ENCODE assay signal across 19 cellular contexts in genomic region chr20:2691127-2691526, GRCh38. TPM values are rescaled to one million over a fixed set of nuclear protein-coding genes. Genes with fewer than 3 reads are reported as not detected.
A peak's percentile ranks its signal among the peaks of the same experiment; 100 is the strongest.
DNase-seq lines count a peak whose midpoint lies in the region; ATAC-seq and TF ChIP-seq lines count a peak whose summit lies in the region.
"Had no signal": no experiment of that assay in that cellular context is flagged by ENCODE, and none has a peak within 500 bp of the region (broad histone marks: within the 10 kb centered on the region; RNA-seq: fewer than 3 reads in every experiment).

No MANE protein-coding gene starts in this region.

- TF ChIP-seq CTCF in CD14-positive monocyte (IDR thresholded peaks at IDR 0.05) = no peak

- no peak overlapping the region for H3K4me3 ChIP-seq in CD8-positive, alpha-beta memory T cell (ENCODE audit: low read length)
- H3K4me3 ChIP-seq: GM12878, PC-9 had no signal

- peaks cover 74 to 88% (median 76%) of the 10 kb centered on the region in 3 donors for H3K27me3 Mint-ChIP-seq in CD14-positive monocyte (ENCODE audit: low read depth in 3 of 3)
- peaks cover 24 to 37% of the 10 kb centered on the region in 2 donors for H3K27me3 Mint-ChIP-seq in CD8-positive, alpha-beta memory T cell
- peaks cover 58% of the 10 kb centered on the region for H3K27me3 Mint-ChIP-seq in activated naive CD8-positive, alpha-beta T cell treated with anti-CD3 and anti-CD28 coated beads, Interleukin-2, amount 10 ng/mL, durations not matched to agents 7 days and 5 days
- peaks cover 18 to 20% of the 10 kb centered on the region in 2 donors for H3K27me3 Mint-ChIP-seq in natural killer cell treated with Interleukin-12 subunit alpha and Interleukin-12 subunit beta and Interleukin-15 and Interleukin-18, amount 100 ng/mL, for 72 hours

- no peaks in the 10 kb centered on the region for H3K9me3 ChIP-seq in CD8-positive, alpha-beta memory T cell (ENCODE audit: low read length)
- H3K9me3 ChIP-seq: prostate gland, transverse colon had no signal

- POLR2A ChIA-PET in CD8-positive, alpha-beta memory T cell (lab: Charles Lee) = no interaction called here
- POLR2A ChIA-PET in activated naive CD8-positive, alpha-beta T cell treated with anti-CD3 and anti-CD28 coated beads, Interleukin-2, amount 10 ng/mL, durations not matched to agents 7 days and 5 days (lab: Charles Lee) = no interaction called here
- POLR2A ChIA-PET in HEK293T (lab: Yijun Ruan, JAX) = no interaction called here

- DNase-seq in CD14-positive monocyte (ENCODE audit: low spot score) = no peak
- DNase-seq in CD8-positive, alpha-beta memory T cell = no peak
- DNase-seq in activated naive CD8-positive, alpha-beta T cell treated with anti-CD3 and anti-CD28 coated beads, Interleukin-2, amount 10 ng/mL, durations not matched to agents 7 days and 5 days = no peak
- no peak for DNase-seq in natural killer cell treated with Interleukin-12 subunit alpha and Interleukin-12 subunit beta and Interleukin-15 and Interleukin-18, amount 100 ng/mL, for 72 hours (ENCODE audit: low spot score)
- DNase-seq in DMS153 treated with DMSO at 0.1 percent for 48 hours (lab: John Stamatoyannopoulos, UW; ENCODE audit: unreplicated experiment) = no peak
- no peak for DNase-seq in HEK293T (ENCODE audit: extremely low spot score)
- DNase-seq: activated CD4-positive, CD25-positive, alpha-beta regulatory T cell treated with anti-CD3 and anti-CD28 coated beads, Interleukin-2, amount 50 U/mL, for 72 hours; central memory CD4-positive, alpha-beta T cell; EL; midbrain; NCI-H187; NCI-H510A treated with DMSO at 0.1 percent for 48 hours; PC-9; transverse colon had no signal

- peaks cover 0 to 20% (median 12%) of the 10 kb centered on the region in 7 donors for H3K9me3 Mint-ChIP-seq in CD14-positive monocyte
- H3K9me3 Mint-ChIP-seq in CD8-positive, alpha-beta memory T cell = no peaks in the 10 kb centered on the region
- H3K9me3 Mint-ChIP-seq in activated naive CD8-positive, alpha-beta T cell treated with anti-CD3 and anti-CD28 coated beads, Interleukin-2, amount 10 ng/mL, durations not matched to agents 7 days and 5 days = no peaks in the 10 kb centered on the region
- H3K9me3 Mint-ChIP-seq in natural killer cell treated with Interleukin-12 subunit alpha and Interleukin-12 subunit beta and Interleukin-15 and Interleukin-18, amount 100 ng/mL, for 72 hours = no peaks in the 10 kb centered on the region

- no peaks in the 10 kb centered on the region for H3K36me3 ChIP-seq in CD8-positive, alpha-beta memory T cell (ENCODE audit: insufficient read depth, low read length)
- H3K36me3 ChIP-seq: prostate gland, transverse colon had no signal

- ATAC-seq in activated naive CD8-positive, alpha-beta T cell treated with anti-CD3 and anti-CD28 coated beads, Interleukin-2, amount 10 ng/mL, durations not matched to agents 7 days and 5 days (ENCODE audit: low read depth) = no peak
- no peak for ATAC-seq in natural killer cell treated with Interleukin-12 subunit alpha and Interleukin-12 subunit beta and Interleukin-15 and Interleukin-18, amount 100 ng/mL, for 72 hours
- no peak for ATAC-seq in GM18505 (IDR thresholded peaks at IDR 0.05; ENCODE audit: unreplicated experiment)
- no peak for ATAC-seq in HG03175 (IDR thresholded peaks at IDR 0.05; ENCODE audit: unreplicated experiment)
- ATAC-seq: GM12878 had no signal

- CTCF ChIA-PET in CD8-positive, alpha-beta memory T cell (lab: Charles Lee) = no interaction called here
- CTCF ChIA-PET in HEK293T (lab: Yijun Ruan, JAX) = no interaction called here

- intact Hi-C loops in CD14-positive monocyte (cut with micrococcal nuclease) = no loop called here

- H3K4me1 Mint-ChIP-seq in CD14-positive monocyte = peaks cover 13% of the 10 kb centered on the region
- peaks cover 27 to 35% (median 29%) of the 10 kb centered on the region in 3 donors for H3K4me1 Mint-ChIP-seq in CD8-positive, alpha-beta memory T cell
- peaks cover 22% of the 10 kb centered on the region for H3K4me1 Mint-ChIP-seq in activated naive CD8-positive, alpha-beta T cell treated with anti-CD3 and anti-CD28 coated beads, Interleukin-2, amount 10 ng/mL, durations not matched to agents 7 days and 5 days
- H3K4me1 Mint-ChIP-seq in natural killer cell treated with Interleukin-12 subunit alpha and Interleukin-12 subunit beta and Interleukin-15 and Interleukin-18, amount 100 ng/mL, for 72 hours (ENCODE audit: low read depth in 2 of 2) = peaks cover 39 to 42% of the 10 kb centered on the region in 2 donors

- no peak overlapping the region for H3K27ac ChIP-seq in CD8-positive, alpha-beta memory T cell (ENCODE audit: low read depth, low read length)
- H3K27ac ChIP-seq: C4-2B, PC-9 had no signal

- peaks cover 18% of the 10 kb centered on the region for H3K4me1 ChIP-seq in CD8-positive, alpha-beta memory T cell (ENCODE audit: insufficient read depth, low read length)

- peak overlapping the region; percentile 92 to 99 for H3K4me3 Mint-ChIP-seq in CD14-positive monocyte
- H3K4me3 Mint-ChIP-seq in CD8-positive, alpha-beta memory T cell = peak overlapping the region; percentile 74 to 97 (median 92)
- peak overlapping the region; percentile 77 for H3K4me3 Mint-ChIP-seq in activated naive CD8-positive, alpha-beta T cell treated with anti-CD3 and anti-CD28 coated beads, Interleukin-2, amount 10 ng/mL, durations not matched to agents 7 days and 5 days
- peak overlapping the region; percentile 93 for H3K4me3 Mint-ChIP-seq in natural killer cell treated with Interleukin-12 subunit alpha and Interleukin-12 subunit beta and Interleukin-15 and Interleukin-18, amount 100 ng/mL, for 72 hours

- H3K27me3 ChIP-seq in CD8-positive, alpha-beta memory T cell (ENCODE audit: insufficient read depth, low read length, poor library complexity, severe bottlenecking) = peaks cover 18% of the 10 kb centered on the region

- H3K36me3 Mint-ChIP-seq in CD14-positive monocyte = peaks cover 4 to 15% of the 10 kb centered on the region in 2 donors
- H3K36me3 Mint-ChIP-seq in CD8-positive, alpha-beta memory T cell = peaks cover 0 to 2% (median 1%) of the 10 kb centered on the region in 3 donors
- no peaks in the 10 kb centered on the region for H3K36me3 Mint-ChIP-seq in activated naive CD8-positive, alpha-beta T cell treated with anti-CD3 and anti-CD28 coated beads, Interleukin-2, amount 10 ng/mL, durations not matched to agents 7 days and 5 days
- no peaks in the 10 kb centered on the region for H3K36me3 Mint-ChIP-seq in natural killer cell treated with Interleukin-12 subunit alpha and Interleukin-12 subunit beta and Interleukin-15 and Interleukin-18, amount 100 ng/mL, for 72 hours

- no peak overlapping the region for H3K27ac Mint-ChIP-seq in CD14-positive monocyte
- peak overlapping the region in 5 of 8 donors; percentile 72 to 94 (median 84) for H3K27ac Mint-ChIP-seq in CD8-positive, alpha-beta memory T cell
- H3K27ac Mint-ChIP-seq in activated naive CD8-positive, alpha-beta T cell treated with anti-CD3 and anti-CD28 coated beads, Interleukin-2, amount 10 ng/mL, durations not matched to agents 7 days and 5 days = no peak overlapping the region
- H3K27ac Mint-ChIP-seq in natural killer cell treated with Interleukin-12 subunit alpha and Interleukin-12 subunit beta and Interleukin-15 and Interleukin-18, amount 100 ng/mL, for 72 hours = peak overlapping the region; percentile 51 to 76

- TF ChIP-seq POLR2A in GM18505 (IDR thresholded peaks at IDR 0.05; ENCODE audit: borderline replicate concordance, extremely low read depth, insufficient read depth, insufficient read length) = no peak

TF ChIP-seq in HEK293T, 16 proteins besides CTCF, POLR2A, EP300 and RAD21:
- TF ChIP-seq LEF1 (IDR thresholded peaks at IDR 0.05; ENCODE audit: borderline replicate concordance) (no peak), HDGF (IDR thresholded peaks at IDR 0.05; ENCODE audit: borderline replicate concordance) (no peak), FOXA1 (IDR thresholded peaks at IDR 0.05) (no peak), L3MBTL2 (conservative IDR thresholded peaks at IDR 0.05) (no peak), SP1 (IDR thresholded peaks at IDR 0.05) (no peak), CTBP1 (IDR thresholded peaks at IDR 0.05; ENCODE audit: borderline replicate concordance) (no peak), ARNT (IDR thresholded peaks at IDR 0.05) (no peak), NFRKB (IDR thresholded peaks at IDR 0.05) (no peak), TARDBP (IDR thresholded peaks at IDR 0.05) (no peak), FOXK2 (IDR thresholded peaks at IDR 0.05) (no peak)
- TF ChIP-seq, protein P1, sequence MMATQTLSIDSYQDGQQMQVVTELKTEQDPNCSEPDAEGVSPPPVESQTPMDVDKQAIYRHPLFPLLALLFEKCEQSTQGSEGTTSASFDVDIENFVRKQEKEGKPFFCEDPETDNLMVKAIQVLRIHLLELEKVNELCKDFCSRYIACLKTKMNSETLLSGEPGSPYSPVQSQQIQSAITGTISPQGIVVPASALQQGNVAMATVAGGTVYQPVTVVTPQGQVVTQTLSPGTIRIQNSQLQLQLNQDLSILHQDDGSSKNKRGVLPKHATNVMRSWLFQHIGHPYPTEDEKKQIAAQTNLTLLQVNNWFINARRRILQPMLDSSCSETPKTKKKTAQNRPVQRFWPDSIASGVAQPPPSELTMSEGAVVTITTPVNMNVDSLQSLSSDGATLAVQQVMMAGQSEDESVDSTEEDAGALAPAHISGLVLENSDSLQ (IDR thresholded peaks at IDR 0.05) = no peak

RNA-seq across cellular contexts. Expression of gene EBF4, which starts 1.5 kb away (rescaled TPM):
- polyA plus RNA-seq in CD14-positive monocyte = not detected
- total RNA-seq in CD8-positive, alpha-beta memory T cell = under 1 TPM; 0.66 to 0.92 TPM
- polyA plus RNA-seq in CD8-positive, alpha-beta memory T cell = 2.0 TPM
- 1 to 10 TPM in 1 of 2 experiments, under 1 TPM in 1; 0.99 to 2.4 TPM for total RNA-seq in activated naive CD8-positive, alpha-beta T cell treated with anti-CD3 and anti-CD28 coated beads, Interleukin-2, amount 10 ng/mL, durations not matched to agents 7 days and 5 days
- 10 to 100 TPM; 14.8 to 31.4 TPM for total RNA-seq in natural killer cell treated with Interleukin-12 subunit alpha and Interleukin-12 subunit beta and Interleukin-15 and Interleukin-18, amount 100 ng/mL, for 72 hours
- polyA plus RNA-seq: GM12878 had no signal

RNA-seq across cellular contexts. Expression of gene IDH3B, which starts 27.1 kb away (rescaled TPM):
- polyA plus RNA-seq in CD14-positive monocyte = 100 to 1,000 TPM; 102 to 103 TPM
- 100 to 1,000 TPM; 138 to 145 TPM for total RNA-seq in CD8-positive, alpha-beta memory T cell
- 107 TPM for polyA plus RNA-seq in CD8-positive, alpha-beta memory T cell
- 10 to 100 TPM; 95.8 to 96.7 TPM for total RNA-seq in activated naive CD8-positive, alpha-beta T cell treated with anti-CD3 and anti-CD28 coated beads, Interleukin-2, amount 10 ng/mL, durations not matched to agents 7 days and 5 days
- 100 to 1,000 TPM; 114 to 120 TPM for total RNA-seq in natural killer cell treated with Interleukin-12 subunit alpha and Interleukin-12 subunit beta and Interleukin-15 and Interleukin-18, amount 100 ng/mL, for 72 hours

RNA-seq across cellular contexts. Expression of gene NOP56, which starts 38.7 kb away (rescaled TPM):
- 10 to 100 TPM; 27.3 to 33.1 TPM for polyA plus RNA-seq in CD14-positive monocyte
- 100 to 1,000 TPM; 888 to 920 TPM for total RNA-seq in CD8-positive, alpha-beta memory T cell
- polyA plus RNA-seq in CD8-positive, alpha-beta memory T cell = 106 TPM
- total RNA-seq in activated naive CD8-positive, alpha-beta T cell treated with anti-CD3 and anti-CD28 coated beads, Interleukin-2, amount 10 ng/mL, durations not matched to agents 7 days and 5 days = 100 to 1,000 TPM; 322 to 330 TPM
- total RNA-seq in natural killer cell treated with Interleukin-12 subunit alpha and Interleukin-12 subunit beta and Interleukin-15 and Interleukin-18, amount 100 ng/mL, for 72 hours = 100 to 1,000 TPM; 424 to 981 TPM

Comparison
In these comparisons a context has a peak if more than half of its experiments do, and no peak if none do; other contexts are left out.
1. H3K27ac Mint-ChIP-seq: peak in CD8-positive, alpha-beta memory T cell (5 of 8) and natural killer cell treated with Interleukin-12 subunit alpha and Interleukin-12 subunit beta and Interleukin-15 and Interleukin-18, amount 100 ng/mL, for 72 hours (2 of 2); none in CD14-positive monocyte (0 of 7) and activated naive CD8-positive, alpha-beta T cell treated with anti-CD3 and anti-CD28 coated beads, Interleukin-2, amount 10 ng/mL, durations not matched to agents 7 days and 5 days (single experiment).
2. RNA of gene EBF4, which starts 1.5 kb away (total RNA-seq): 14.8 to 31.4 TPM in natural killer cell treated with Interleukin-12 subunit alpha and Interleukin-12 subunit beta and Interleukin-15 and Interleukin-18, amount 100 ng/mL, for 72 hours; 0.99 to 2.4 TPM in activated naive CD8-positive, alpha-beta T cell treated with anti-CD3 and anti-CD28 coated beads, Interleukin-2, amount 10 ng/mL, durations not matched to agents 7 days and 5 days and 0.66 to 0.92 TPM in CD8-positive, alpha-beta memory T cell; every median in the first group is over 4 times any median in the second.
3. Peak in every context shown above with its lines, with median percentiles within 50 percentile points of each other: H3K4me3 Mint-ChIP-seq.